13 cellular contexts compared by ENCODE assay signal in genomic region chr16:72256398-72257048, GRCh38.
DNase-seq lines count a peak whose midpoint lies in the region; ATAC-seq and TF ChIP-seq lines count a peak whose summit lies in the region.
"Had no signal": no experiment of that assay in that cellular context is flagged by ENCODE, and none has a peak within 500 bp of the region (broad histone marks: within the 10 kb centered on the region; RNA-seq: fewer than 3 reads in every experiment).

No MANE protein-coding gene starts in this region.

- no peaks in the 10 kb centered on the region for H3K9me3 ChIP-seq in RWPE2 (ENCODE audit: severe bottlenecking)

- ATAC-seq in RWPE2 (ENCODE audit: low read depth) (peak; percentile 21; the same call in 2 of the 3 replicates), HG02870 (IDR thresholded peaks at IDR 0.05; ENCODE audit: unreplicated experiment) (no peak)
- ATAC-seq: activated CD8-positive, alpha-beta memory T cell treated with anti-CD3 and anti-CD28 coated beads, Interleukin-2, amount 10 ng/mL, durations not matched to agents 7 days and 5 days; stimulated activated naive CD8-positive, alpha-beta T cell treated with anti-CD3 and anti-CD28 coated beads, Interleukin-15, amount 100 ng/mL, for 72 hours had no signal

- H3K4me1 ChIP-seq in RWPE2 (ENCODE audit: insufficient read depth, poor library complexity, severe bottlenecking) = no peaks in the 10 kb centered on the region

- H3K36me3 ChIP-seq in RWPE2 (ENCODE audit: low read depth) = no peaks in the 10 kb centered on the region

- no peak for TF ChIP-seq CTCF in RWPE2 (IDR thresholded peaks at IDR 0.05; ENCODE audit: poor library complexity, severe bottlenecking)

- H3K27ac ChIP-seq in RWPE2 (ENCODE audit: poor library complexity, severe bottlenecking) = no peak overlapping the region

- peak; percentile 88 for DNase-seq in EL
- no peak for DNase-seq in RWPE2 (ENCODE audit: low spot score)
- DNase-seq in fibroblast of the conjunctiva (ENCODE audit: low read depth) = peak; percentile 53
- DNase-seq in renal cortical epithelial cell (ENCODE audit: low read depth) = peak; percentile 95
- DNase-seq in NCI-H524 (lab: John Stamatoyannopoulos, UW) = no peak
- no peak for DNase-seq in SK-N-DZ (ENCODE audit: low spot score)
- no peak for DNase-seq in hypothalamus (lab: John Stamatoyannopoulos, UW)
- DNase-seq: activated CD8-positive, alpha-beta memory T cell treated with anti-CD3 and anti-CD28 coated beads, Interleukin-2, amount 10 ng/mL, durations not matched to agents 7 days and 5 days; mesendoderm; NCI-H1092; SHP77 treated with DMSO at 0.1 percent for 48 hours; stimulated activated naive CD8-positive, alpha-beta T cell treated with anti-CD3 and anti-CD28 coated beads, Interleukin-15, amount 100 ng/mL, for 72 hours had no signal

- H3K4me3 ChIP-seq in RWPE2 (ENCODE audit: severe bottlenecking) = no peak overlapping the region

- H3K27me3 ChIP-seq in RWPE2 (ENCODE audit: insufficient read depth, poor library complexity, severe bottlenecking) = no peaks in the 10 kb centered on the region

Comparison
In these comparisons a context has a peak if more than half of its experiments do, and no peak if none do; other contexts are left out.
1. DNase-seq: peak in EL (single experiment), fibroblast of the conjunctiva (single experiment) and renal cortical epithelial cell (single experiment); none in RWPE2 (single experiment), NCI-H524 (0 of 2), SK-N-DZ (single experiment) and hypothalamus (0 of 51).